ENCODE assay signal across 1 cellular context in genomic region chr3:24255414-24255813, GRCh38.
TF ChIP-seq lines count a peak whose summit lies in the region.

No MANE protein-coding gene starts in this region.

TF ChIP-seq in IMR-90, 13 proteins besides CTCF, POLR2A, EP300 and RAD21:
- TF ChIP-seq MAFK (IDR thresholded peaks at IDR 0.05; ENCODE audit: low read depth, low read length) (no peak), NFE2L2 (IDR thresholded peaks at IDR 0.05; ENCODE audit: low read depth, low read length) (no peak), USF2 (IDR thresholded peaks at IDR 0.05; ENCODE audit: low read depth, low read length) (no peak), MXI1 (IDR thresholded peaks at IDR 0.05; ENCODE audit: borderline replicate concordance, low read depth, low read length) (no peak), ELK1 (IDR thresholded peaks at IDR 0.05; ENCODE audit: borderline replicate concordance, low read depth, low read length) (no peak), MAZ (IDR thresholded peaks at IDR 0.05; ENCODE audit: borderline replicate concordance, low read depth, low read length) (no peak), FOS (IDR thresholded peaks at IDR 0.05; ENCODE audit: low read depth, low read length) (no peak), RFX5 (IDR thresholded peaks at IDR 0.05; ENCODE audit: low read depth, low read length) (no peak), RCOR1 (IDR thresholded peaks at IDR 0.05; ENCODE audit: insufficient replicate concordance, low read length) (no peak), BHLHE40 (IDR thresholded peaks at IDR 0.05; ENCODE audit: low read depth, low read length) (no peak), CEBPB (IDR thresholded peaks at IDR 0.05; ENCODE audit: low read depth, low read length) (no peak), CHD1 (IDR thresholded peaks at IDR 0.05; ENCODE audit: low read depth, low read length) (no peak), SMC3 (IDR thresholded peaks at IDR 0.05; ENCODE audit: low read depth, low read length) (no peak)
